ENCODE assay signal across 1 cellular context in genomic region chr10:49463605-49464004, GRCh38.
TF ChIP-seq lines count a peak whose summit lies in the region.

No MANE protein-coding gene starts in this region.

TF ChIP-seq in HepG2, 621 proteins besides CTCF, POLR2A, EP300 and RAD21 (continued from another document):
- no peak for TF ChIP-seq HIC2 (CRISPR knock-in tag; IDR thresholded peaks at IDR 0.05; ENCODE audit: low read depth)
